ENCODE assay signal across 1 cellular context in genomic region chr15:96327155-96327741, GRCh38.
TF ChIP-seq lines count a peak whose summit lies in the region.

No MANE protein-coding gene starts in this region.

TF ChIP-seq in HEK293, 187 proteins besides CTCF, POLR2A, EP300 and RAD21 (continued from another document):
- no peak for TF ChIP-seq ZNF624 (tag by site-specific recombination; IDR thresholded peaks at IDR 0.05)
- peak; percentile 7; the same call in 1 of the 2 replicates for TF ChIP-seq ZNF629 (tag by site-specific recombination; IDR thresholded peaks at IDR 0.05)
- TF ChIP-seq ZNF311 (tag by site-specific recombination; IDR thresholded peaks at IDR 0.05; ENCODE audit: borderline replicate concordance), result no peak
- no peak for TF ChIP-seq KLF1 (tag by site-specific recombination; IDR thresholded peaks at IDR 0.05)
- TF ChIP-seq ZNF555 (tag by site-specific recombination; conservative IDR thresholded peaks at IDR 0.05), result no peak
- no peak; the same call in 1 of the 2 replicates for TF ChIP-seq ZFP3 (tag by site-specific recombination; IDR thresholded peaks at IDR 0.05; ENCODE audit: low read depth)
